17 cellular contexts compared by ENCODE assay signal in the genomic region with DNA sequence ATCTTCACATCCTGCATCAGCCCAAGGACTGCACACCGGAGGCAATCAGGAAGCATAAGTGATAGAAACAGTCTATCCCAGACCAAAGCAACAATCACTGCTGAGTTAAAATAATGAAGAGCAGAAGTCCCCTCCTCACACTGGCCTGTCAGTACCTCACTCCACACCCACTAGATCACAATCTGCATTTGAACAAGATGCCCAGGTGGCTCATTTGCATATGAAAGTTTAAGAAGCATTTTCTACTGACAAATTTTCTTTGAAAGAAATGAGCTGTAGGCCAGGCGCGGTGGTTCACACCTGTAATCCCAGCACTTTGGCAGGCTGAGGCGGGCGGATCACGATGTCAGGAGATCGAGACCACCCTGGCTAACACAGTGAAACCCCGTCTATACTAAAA.
DNase-seq lines count a peak whose midpoint lies in the region; ATAC-seq and TF ChIP-seq lines count a peak whose summit lies in the region.
"Had no signal": no experiment of that assay in that cellular context is flagged by ENCODE, and none has a peak within 500 bp of the region (broad histone marks: within the 10 kb centered on the region; RNA-seq: fewer than 3 reads in every experiment).

No MANE protein-coding gene starts in this region.

- no peaks in the 10 kb centered on the region for H3K9me3 Mint-ChIP-seq in activated naive CD4-positive, alpha-beta T cell treated with anti-CD3 and anti-CD28 coated beads for 36 hours
- H3K9me3 Mint-ChIP-seq in naive thymus-derived CD4-positive, alpha-beta T cell: no peaks in the 10 kb centered on the region

- H3K27me3 Mint-ChIP-seq in activated naive CD4-positive, alpha-beta T cell treated with anti-CD3 and anti-CD28 coated beads for 36 hours (ENCODE audit: low read depth): no peaks in the 10 kb centered on the region
- no peaks in the 10 kb centered on the region for H3K27me3 Mint-ChIP-seq in naive thymus-derived CD4-positive, alpha-beta T cell

- POLR2A ChIA-PET in naive thymus-derived CD4-positive, alpha-beta T cell (lab: Charles Lee): interaction anchor here (1.2 kb wide), 1 partner anchor 114 kb away, joined by 4 read pairs; the partner anchor contains the start of gene CREM
- POLR2A ChIA-PET in GM10248 (lab: Yijun Ruan, JAX): no interaction called here

- peaks cover 24% of the 10 kb centered on the region for H3K4me1 Mint-ChIP-seq in activated naive CD4-positive, alpha-beta T cell treated with anti-CD3 and anti-CD28 coated beads for 36 hours (ENCODE audit: low read depth)
- H3K4me1 Mint-ChIP-seq in naive thymus-derived CD4-positive, alpha-beta T cell: peaks cover 0 to 28% (median 17%) of the 10 kb centered on the region in 7 donors

- H3K9me3 ChIP-seq in HUES48 (ENCODE audit: control insufficient read depth, insufficient read depth, low read length): no peaks in the 10 kb centered on the region
- no peaks in the 10 kb centered on the region for H3K9me3 ChIP-seq in naive thymus-derived CD4-positive, alpha-beta T cell (ENCODE audit: control insufficient read depth in 2 of 3, low read length in 3 of 3)

- intact Hi-C loops in activated naive CD4-positive, alpha-beta T cell treated with anti-CD3 and anti-CD28 coated beads for 36 hours (cut with micrococcal nuclease): loop anchor here (5.0 kb wide), 1 partner anchor 80 kb away; the partner anchor contains the start of gene CUL2
- intact Hi-C loops in naive thymus-derived CD4-positive, alpha-beta T cell (cut with micrococcal nuclease): loop anchor here (2.0 to 5.0 kb wide), 3 partner anchors 14 to 205 kb away; no protein-coding TSS in a partner anchor

- ATAC-seq in naive thymus-derived CD4-positive, alpha-beta T cell: no peak
- no peak for ATAC-seq in HG02970 (IDR thresholded peaks at IDR 0.05; ENCODE audit: low FRiP score, unreplicated experiment)
- ATAC-seq in left lobe of liver: no peak
- ATAC-seq: Panc1 had no signal

- H3K36me3 Mint-ChIP-seq in activated naive CD4-positive, alpha-beta T cell treated with anti-CD3 and anti-CD28 coated beads for 36 hours (ENCODE audit: low read depth): peaks cover 24% of the 10 kb centered on the region
- peaks cover 0 to 38% (median 28%) of the 10 kb centered on the region in 5 donors for H3K36me3 Mint-ChIP-seq in naive thymus-derived CD4-positive, alpha-beta T cell

- no peak for TF ChIP-seq CTCF in GM10248 (IDR thresholded peaks at IDR 0.05; ENCODE audit: control extremely low read depth, extremely low read depth, low read depth, missing control alignments)

- no peak overlapping the region for H3K9ac ChIP-seq in HUES48 (ENCODE audit: low read depth, low read length)

- peaks cover 28% of the 10 kb centered on the region for H3K36me3 ChIP-seq in HUES48 (ENCODE audit: control insufficient read depth, insufficient read depth, low read length)
- H3K36me3 ChIP-seq in naive thymus-derived CD4-positive, alpha-beta T cell (ENCODE audit: control insufficient read depth in 2 of 3, insufficient read depth in 3 of 3, low read length in 3 of 3): peaks cover 0 to 31% (median 26%) of the 10 kb centered on the region in 3 experiments

- CTCF ChIA-PET in activated naive CD4-positive, alpha-beta T cell treated with anti-CD3 and anti-CD28 coated beads for 36 hours (lab: Charles Lee): interaction anchor here (1.6 kb wide), 1 partner anchor 18 kb away, joined by 5 read pairs; no protein-coding TSS in a partner anchor
- CTCF ChIA-PET in naive thymus-derived CD4-positive, alpha-beta T cell (lab: Charles Lee): interaction anchor here (1.5 kb wide), 1 partner anchor 18 kb away, joined by 7 read pairs; no protein-coding TSS in a partner anchor
- CTCF ChIA-PET in GM10248 (lab: Yijun Ruan, JAX): interaction anchor here (0.6 to 2.3 kb wide), 3 partner anchors 10 to 1839 kb away, joined by 3 to 7 read pairs (median 3); no protein-coding TSS in a partner anchor

- DNase-seq in activated naive CD4-positive, alpha-beta T cell treated with anti-CD3 and anti-CD28 coated beads for 36 hours: peak; percentile 7
- no peak for DNase-seq in activated naive CD4-positive, alpha-beta T cell (lab: John Stamatoyannopoulos, UW)
- DNase-seq in epithelial cell of prostate (ENCODE audit: low read depth, low spot score): no peak
- DNase-seq in naive thymus-derived CD4-positive, alpha-beta T cell: peak in 1 of 9 donors; percentile 0
- DNase-seq in GM10248 (ENCODE audit: extremely low spot score): no peak
- DNase-seq in left lobe of liver (ENCODE audit: low spot score): no peak
- DNase-seq: AML-193, DMS79, Kasumi-1, NCI-H1105 treated with DMSO at 0.1 percent for 48 hours, NCI-H187, NCI-H446 treated with DMSO at 0.1 percent for 48 hours, NCI-H774, Right ventricle myocardium superior had no signal

- peak overlapping the region; percentile 50 for H3K27ac Mint-ChIP-seq in activated naive CD4-positive, alpha-beta T cell treated with anti-CD3 and anti-CD28 coated beads for 36 hours
- H3K27ac Mint-ChIP-seq in naive thymus-derived CD4-positive, alpha-beta T cell: peak overlapping the region in 8 of 9 donors; percentile 87 to 98 (median 95)

- H3K27ac ChIP-seq in HUES48 (ENCODE audit: low read depth, low read length) (peak overlapping the region; percentile 37), epithelial cell of prostate (peak overlapping the region; percentile 50)
- H3K27ac ChIP-seq in naive thymus-derived CD4-positive, alpha-beta T cell (ENCODE audit: low read depth, low read length): peak overlapping the region; percentile 61

- peaks cover 16% of the 10 kb centered on the region for H3K4me1 ChIP-seq in HUES48 (ENCODE audit: control insufficient read depth, insufficient read depth, low read length)
- peaks cover 0 to 10% of the 10 kb centered on the region in 2 donors for H3K4me1 ChIP-seq in naive thymus-derived CD4-positive, alpha-beta T cell (ENCODE audit: control insufficient read depth in 2 of 2, insufficient read depth in 2 of 2, low read length in 2 of 2)

- H3K27me3 ChIP-seq in HUES48 (ENCODE audit: control insufficient read depth, insufficient read depth, low read length): no peaks in the 10 kb centered on the region
- H3K27me3 ChIP-seq in naive thymus-derived CD4-positive, alpha-beta T cell (ENCODE audit: control insufficient read depth in 2 of 2, insufficient read depth in 2 of 2, low read length in 2 of 2): no peaks in the 10 kb centered on the region

- no peak overlapping the region for H3K4me3 ChIP-seq in HUES48 (ENCODE audit: low read depth, low read length)
- H3K4me3 ChIP-seq in naive thymus-derived CD4-positive, alpha-beta T cell (ENCODE audit: low read length): no peak overlapping the region

- H3K4me3 Mint-ChIP-seq in activated naive CD4-positive, alpha-beta T cell treated with anti-CD3 and anti-CD28 coated beads for 36 hours: no peak overlapping the region
- H3K4me3 Mint-ChIP-seq in naive thymus-derived CD4-positive, alpha-beta T cell: peak overlapping the region in 8 of 10 donors; percentile 19 to 71 (median 52)
